Comparison of ENCODE assay signal across 20 cellular contexts in genomic region chr6:114524081-114524480, GRCh38.
"Had no signal": no experiment of that assay in that cellular context is flagged by ENCODE, and none has a peak within 500 bp of the region (broad histone marks: within the 10 kb centered on the region; RNA-seq: fewer than 3 reads in every experiment).

No MANE protein-coding gene starts in this region.

- H3K27ac ChIP-seq: SJSA1, SK-N-MC had no signal

- FAIRE-seq: RCC 7860 had no signal

- H3K4me1 ChIP-seq: SJSA1 had no signal

- H3K4me3 ChIP-seq: SJSA1, SK-N-MC had no signal

- H3K9me3 ChIP-seq: SJSA1 had no signal

- H3K36me3 ChIP-seq: SJSA1 had no signal

- DNase-seq: KBM-7, MV-4-11, NCI-H1048, NCI-H1105, NCI-H1417, NCI-H1436 treated with DMSO at 0.1 percent for 48 hours, NCI-H1694, NCI-H1930, NCI-H2081, NCI-H2107, NCI-H2227 treated with DMSO at 0.1 percent for 48 hours, NCI-H524, NCI-H526 treated with DMSO at 0.1 percent for 48 hours, NCI-H748 treated with DMSO at 0.1 percent for 48 hours, Right ventricle myocardium superior, RPMI8226, SIG-M5 had no signal
